Comparison of ENCODE assay signal across 8 cellular contexts in genomic region chr5:82349651-82350050, GRCh38.
DNase-seq lines count a peak whose midpoint lies in the region; ATAC-seq, FAIRE-seq and TF ChIP-seq lines count a peak whose summit lies in the region.

No MANE protein-coding gene starts in this region.

- H3K9me3 ChIP-seq in OCI-LY1 (ENCODE audit: low read length) (no peaks in the 10 kb centered on the region), GM12878 (replicated peaks; ENCODE audit: control insufficient read depth, insufficient read depth, low read length) (no peaks in the 10 kb centered on the region)

- no peak overlapping the region for H3K4me3 ChIP-seq in OCI-LY1 (ENCODE audit: low read depth, low read length, poor library complexity, severe bottlenecking)
- no peak overlapping the region for H3K4me3 ChIP-seq in GM12878

- no peaks in the 10 kb centered on the region for H3F3A ChIP-seq in OCI-LY1 (ENCODE audit: insufficient read depth, low read length)

- H2AFZ ChIP-seq in OCI-LY1 (ENCODE audit: low read length) (no peak overlapping the region), GM12878 (ENCODE audit: control insufficient read depth, low read depth, low read length) (no peak overlapping the region)

- no peak overlapping the region for H3K9ac ChIP-seq in OCI-LY1 (ENCODE audit: low read length)
- H3K9ac ChIP-seq in GM12878 (ENCODE audit: control insufficient read depth, insufficient read depth, low read length), result no peak overlapping the region

- H3K27ac Mint-ChIP-seq in neural crest cell (ENCODE audit: unreplicated experiment), result no peak overlapping the region

- no peak for TF ChIP-seq POLR2A in GM12878 (IDR thresholded peaks at IDR 0.05; ENCODE audit: low read depth, low read length)

- no peak overlapping the region for H3K27ac ChIP-seq in OCI-LY1 (ENCODE audit: low read depth, low read length, poor library complexity, severe bottlenecking)
- no peak overlapping the region for H3K27ac ChIP-seq in GM12878 (ENCODE audit: control insufficient read depth, insufficient read depth)

- no peaks in the 10 kb centered on the region for H3K27me3 Mint-ChIP-seq in neural crest cell (ENCODE audit: low read depth)

- no peaks in the 10 kb centered on the region for H3K9me3 Mint-ChIP-seq in neural crest cell

- H3K4me3 Mint-ChIP-seq in neural crest cell, result no peak overlapping the region

- H3K4me2 ChIP-seq in OCI-LY1 (ENCODE audit: low read length) (no peak overlapping the region), GM12878 (ENCODE audit: control insufficient read depth, insufficient read depth) (no peak overlapping the region)

- TF ChIP-seq CTCF in OCI-LY1 (IDR thresholded peaks at IDR 0.05; ENCODE audit: low read length) (peak; percentile 65), GM12878 (IDR thresholded peaks at IDR 0.05 in 2 of 3, conservative IDR thresholded peaks at IDR 0.05 in 1 of 3; ENCODE audit: control insufficient read depth in 2 of 3, extremely low read depth in 1 of 3, insufficient read depth in 1 of 3, low read depth in 3 of 3, low read length in 3 of 3) (peak; percentile 26 to 46 (median 32); a peak in 5 of 6 replicates), neural crest cell (conservative IDR thresholded peaks at IDR 0.05) (peak; percentile 53)

- WGBS in GM12878 (ENCODE audit: insufficient coverage, insufficient replicate concordance, low lambda C conversion rate, missing lambda C conversion rate), result 26% methylated on average over 4 of the region's 4 CpGs

- no peak for TF ChIP-seq EP300 in GM12878 (IDR thresholded peaks at IDR 0.05; ENCODE audit: borderline replicate concordance in 1 of 2, control insufficient read depth in 1 of 2, low read depth in 2 of 2, low read length in 2 of 2)

- 0 out of 2 replicates have a peak, but pooled peaks have one; percentile 20 for TF ChIP-seq RAD21 in GM12878 (IDR thresholded peaks at IDR 0.05; ENCODE audit: insufficient read depth, low read depth, low read length)

- POLR2A ChIA-PET in GM12878 (lab: Charles Lee), result no interaction called here

- no peak for ATAC-seq in activated CD4-positive, CD25-positive, alpha-beta regulatory T cell treated with anti-CD3 and anti-CD28 coated beads, Interleukin-2, amount 50 U/mL, for 24 hours
- ATAC-seq in GM12878 (peak; percentile 69), HG03159 (IDR thresholded peaks at IDR 0.05; ENCODE audit: unreplicated experiment) (no peak), GM19328 (IDR thresholded peaks at IDR 0.05; ENCODE audit: unreplicated experiment) (no peak), GM18867 (IDR thresholded peaks at IDR 0.05; ENCODE audit: unreplicated experiment) (no peak)

- in situ Hi-C loops in GM12878 (cut with MboI), result loop anchor here (5.0 to 10.0 kb wide), 2 partner anchors 1125 to 1213 kb away; partner anchors contain the start of gene VCAN

- H3K4me1 ChIP-seq in OCI-LY1 (ENCODE audit: insufficient read depth, low read length, severe bottlenecking) (no peaks in the 10 kb centered on the region), GM12878 (ENCODE audit: control insufficient read depth, insufficient read depth, low read length) (no peaks in the 10 kb centered on the region)

- DNase-seq in activated CD4-positive, CD25-positive, alpha-beta regulatory T cell treated with anti-CD3 and anti-CD28 coated beads, Interleukin-2, amount 50 U/mL, for 72 hours, result peak; percentile 37
- DNase-seq in GM12878 (ENCODE audit: low read depth, low spot score), result no peak
- peak; percentile 46 for DNase-seq in neural crest cell (ENCODE audit: low read depth, low spot score)

- no peaks in the 10 kb centered on the region for H3K36me3 Mint-ChIP-seq in neural crest cell (ENCODE audit: low read depth)

- no peaks in the 10 kb centered on the region for H4K20me1 ChIP-seq in OCI-LY1 (ENCODE audit: insufficient read depth, low read length)
- H4K20me1 ChIP-seq in GM12878 (ENCODE audit: control insufficient read depth, insufficient read depth), result no peaks in the 10 kb centered on the region

- H3K36me3 ChIP-seq in OCI-LY1 (ENCODE audit: insufficient read depth, low read length) (no peaks in the 10 kb centered on the region), GM12878 (ENCODE audit: control insufficient read depth in 2 of 2, insufficient read depth in 2 of 2, low read length in 1 of 2) (no peaks in the 10 kb centered on the region)

- H3K79me2 ChIP-seq in OCI-LY1 (ENCODE audit: insufficient read depth, low read length) (no peaks in the 10 kb centered on the region), GM12878 (ENCODE audit: control insufficient read depth, insufficient read depth, low read length) (no peaks in the 10 kb centered on the region)

- no TSS peak for BruUV-seq in GM12878 (replicated peaks; lab: Mats Ljungman, UMichigan)

- H3K4me1 Mint-ChIP-seq in neural crest cell, result peaks cover 49% of the 10 kb centered on the region

- intact Hi-C loops in GM12878 (cut with micrococcal nuclease; ENCODE audit: unreplicated experiment), result loop anchor here (5.0 kb wide), 2 partner anchors 148 to 288 kb away; no protein-coding TSS in a partner anchor

- SMC1A ChIA-PET in GM12878 (lab: Charles Lee; ENCODE audit: uncharacterized antibody, unreplicated experiment), result interaction anchor here (1.0 to 2.3 kb wide), 3 partner anchors 70 to 1215 kb away, joined by 3 to 5 read pairs (median 3); no protein-coding TSS in a partner anchor

- no peaks in the 10 kb centered on the region for H3K9me2 ChIP-seq in OCI-LY1 (ENCODE audit: low read depth, low read length)

- H3K27me3 ChIP-seq in OCI-LY1 (ENCODE audit: insufficient read depth, low read length), result no peaks in the 10 kb centered on the region
- H3K27me3 ChIP-seq in GM12878 (replicated peaks in 1 of 2; ENCODE audit: control insufficient read depth in 2 of 2, insufficient read depth in 2 of 2, low read length in 1 of 2), result no peaks in the 10 kb centered on the region

- RAD21 ChIA-PET in GM12878 (lab: Charles Lee; ENCODE audit: unreplicated experiment), result interaction anchor here (1.1 to 2.0 kb wide), 2 partner anchors 1210 to 1215 kb away, joined by 3 to 8 read pairs; no protein-coding TSS in a partner anchor

- FAIRE-seq in GM12878 (lab: Jason Lieb, UNC), result no peak

- CTCF ChIA-PET in GM12878 (lab: Yijun Ruan, JAX), result interaction anchor here (0.7 to 5.1 kb wide), 17 partner anchors 11 to 1222 kb away, joined by 3 to 39 read pairs (median 3); no protein-coding TSS in a partner anchor

TF ChIP-seq in GM12878, 131 proteins besides CTCF, POLR2A, EP300 and RAD21:
- TF ChIP-seq EGR1 (IDR thresholded peaks at IDR 0.05; ENCODE audit: borderline replicate concordance in 1 of 2, low read depth in 2 of 2, low read length in 2 of 2), result no peak
- no peak for TF ChIP-seq HDAC2 (IDR thresholded peaks at IDR 0.05)
- peak; percentile 29; the same call in 1 of the 2 replicates for TF ChIP-seq SMC3 (IDR thresholded peaks at IDR 0.05; ENCODE audit: borderline replicate concordance, low read length)
- TF ChIP-seq ATF3 (IDR thresholded peaks at IDR 0.05; ENCODE audit: borderline replicate concordance, extremely low read depth, low read depth, low read length), result no peak
